ENCODE assay signal across 21 cellular contexts in genomic region chr7:15168489-15168888, GRCh38.
A peak's percentile ranks its signal among the peaks of the same experiment; 100 is the strongest.
DNase-seq lines count a peak whose midpoint lies in the region; TF ChIP-seq lines count a peak whose summit lies in the region.
"Had no signal": no experiment of that assay in that cellular context is flagged by ENCODE, and none has a peak within 500 bp of the region (broad histone marks: within the 10 kb centered on the region; RNA-seq: fewer than 3 reads in every experiment).

No MANE protein-coding gene starts in this region.

- no peak overlapping the region for H3K4me3 Mint-ChIP-seq in chondrocyte (ENCODE audit: unreplicated experiment)
- H3K4me3 Mint-ChIP-seq: activated CD8-positive, alpha-beta T cell treated with anti-CD3 and anti-CD28 coated beads for 36 hours; stimulated activated effector memory CD8-positive, alpha-beta T cell treated with anti-CD3 and anti-CD28 coated beads, Interleukin-12 subunit alpha, Interleukin-12 subunit beta, amount 100 ng/mL, for 72 hours had no signal

- no peaks in the 10 kb centered on the region for H3K36me3 Mint-ChIP-seq in chondrocyte (ENCODE audit: low read depth)
- H3K36me3 Mint-ChIP-seq: stimulated activated effector memory CD8-positive, alpha-beta T cell treated with anti-CD3 and anti-CD28 coated beads, Interleukin-12 subunit alpha, Interleukin-12 subunit beta, amount 100 ng/mL, for 72 hours had no signal

- TF ChIP-seq CTCF in GM10248 (IDR thresholded peaks at IDR 0.05; ENCODE audit: control extremely low read depth, extremely low read depth, low read depth, missing control alignments) (peak; percentile 3), chondrocyte (IDR thresholded peaks at IDR 0.05) (peak; percentile 47), GM13976 (IDR thresholded peaks at IDR 0.05; ENCODE audit: borderline replicate concordance, control extremely low read depth, extremely low read depth, insufficient read depth, missing control alignments) (no peak)

- POLR2A ChIA-PET in GM10248 (lab: Yijun Ruan, JAX), result no interaction called here

- CTCF ChIA-PET in GM10248 (lab: Yijun Ruan, JAX), result no interaction called here

- peaks cover 2% of the 10 kb centered on the region for H3K9me3 Mint-ChIP-seq in chondrocyte (ENCODE audit: low read depth)

- no peak overlapping the region for H3K27ac Mint-ChIP-seq in chondrocyte (ENCODE audit: unreplicated experiment)
- H3K27ac Mint-ChIP-seq: activated CD8-positive, alpha-beta T cell treated with anti-CD3 and anti-CD28 coated beads for 36 hours; stimulated activated effector memory CD8-positive, alpha-beta T cell treated with anti-CD3 and anti-CD28 coated beads, Interleukin-12 subunit alpha, Interleukin-12 subunit beta, amount 100 ng/mL, for 72 hours had no signal

- in situ Hi-C loops in GM13976 (cut with MboI; ENCODE audit: low sequenced_read_pairs, unreplicated experiment), result no loop called here

- H3K27me3 Mint-ChIP-seq in chondrocyte (ENCODE audit: low read depth), result no peaks in the 10 kb centered on the region
- H3K27me3 Mint-ChIP-seq: activated CD8-positive, alpha-beta T cell treated with anti-CD3 and anti-CD28 coated beads for 36 hours had no signal

- H3K4me1 Mint-ChIP-seq in chondrocyte (ENCODE audit: low read depth), result no peaks in the 10 kb centered on the region
- H3K4me1 Mint-ChIP-seq: stimulated activated effector memory CD8-positive, alpha-beta T cell treated with anti-CD3 and anti-CD28 coated beads, Interleukin-12 subunit alpha, Interleukin-12 subunit beta, amount 100 ng/mL, for 72 hours had no signal

- no peak for DNase-seq in GM10248 (ENCODE audit: extremely low spot score)
- DNase-seq in M059J (ENCODE audit: low read depth), result peak; percentile 28
- no peak for DNase-seq in chondrocyte (ENCODE audit: low spot score)
- peak; percentile 6 for DNase-seq in renal cortical epithelial cell (ENCODE audit: low read depth)
- DNase-seq in activated naive CD4-positive, alpha-beta T cell treated with anti-CD3 and anti-CD28 coated beads, Interleukin-2, amount 50 U/mL, for 16 hours, result no peak
- DNase-seq in GM13976 (ENCODE audit: low spot score), result no peak
- no peak for DNase-seq in epidermal melanocyte (ENCODE audit: insufficient read length, low spot score)
- DNase-seq: activated CD8-positive, alpha-beta T cell treated with anti-CD3 and anti-CD28 coated beads for 36 hours; activated gamma-delta T cell; activated T-cell treated with anti-CD3 and anti-CD28 coated beads for 4 hours; colonic mucosa; glutamatergic neuron; H7; mammary epithelial cell; NCI-H1092; NCI-H2029 treated with DMSO at 0.1 percent for 48 hours; NCI-H345; NK-92 treated with Interleukin-12 subunit alpha and Interleukin-12 subunit beta, amount 100 ng/mL, for 24 hours; stimulated activated CD4-positive, alpha-beta T cell treated with anti-CD3 and anti-CD28 coated beads, Interleukin-2, amount 100 ng/mL, for 24 hours; T-helper 9 cell had no signal

Comparison
In these comparisons a context has a peak if more than half of its experiments do, and no peak if none do; other contexts are left out.
1. DNase-seq: peak in M059J (single experiment) and renal cortical epithelial cell (single experiment); none in GM10248 (single experiment), chondrocyte (single experiment), activated naive CD4-positive, alpha-beta T cell treated with anti-CD3 and anti-CD28 coated beads, Interleukin-2, amount 50 U/mL, for 16 hours (single experiment), GM13976 (single experiment) and epidermal melanocyte (single experiment).